Comparison of ENCODE assay signal across 28 cellular contexts in genomic region chr2:76461431-76461830, GRCh38.
"Had no signal": no experiment of that assay in that cellular context is flagged by ENCODE, and none has a peak within 500 bp of the region (broad histone marks: within the 10 kb centered on the region; RNA-seq: fewer than 3 reads in every experiment).

No MANE protein-coding gene starts in this region.

- DNase-seq: activated effector memory CD4-positive, alpha-beta T cell treated with anti-CD3 and anti-CD28 coated beads, Interleukin-2, amount 50 U/mL, for 16 hours; activated effector memory CD4-positive, alpha-beta T cell treated with Interleukin-2 at 50 U/mL for 16 hours; activated gamma-delta T cell; activated gamma-delta T cell treated with Interleukin-2 at 50 U/mL for 16 hours; activated naive CD4-positive, alpha-beta T cell; activated naive CD4-positive, alpha-beta T cell treated with anti-CD3 and anti-CD28 coated beads for 36 hours; activated naive CD4-positive, alpha-beta T cell treated with anti-CD3 and anti-CD28 coated beads, Interleukin-2, amount 10 ng/mL, durations not matched to agents 7 days and 5 days; activated naive CD4-positive, alpha-beta T cell treated with anti-CD3 and anti-CD28 coated beads, Interleukin-2, amount 50 U/mL, for 16 hours; activated naive CD4-positive, alpha-beta T cell treated with Interleukin-2 at 50 U/mL for 16 hours; activated naive CD8-positive, alpha-beta T cell treated with anti-CD3 and anti-CD28 coated beads for 36 hours; activated naive CD8-positive, alpha-beta T cell treated with anti-CD3 and anti-CD28 coated beads, Interleukin-2, amount 10 ng/mL, durations not matched to agents 7 days and 5 days; activated naive CD8-positive, alpha-beta T cell treated with anti-CD3 and anti-CD28 coated beads, Interleukin-2, amount 50 U/mL, for 24 hours; activated T-cell treated with anti-CD3 and anti-CD28 coated beads, Interleukin-2, amount 50 U/mL, for 1 hour; activated T-cell treated with anti-CD3 and anti-CD28 coated beads, Interleukin-2, amount 50 U/mL, for 24 hours; activated T-cell treated with anti-CD3 and anti-CD28 coated beads, Interleukin-2, amount 50 U/mL, for 4 hours; activated T-cell treated with anti-CD3 and anti-CD28 coated beads, Interleukin-2, amount 50 U/mL, for 48 hours; activated T-cell treated with anti-CD3 and anti-CD28 coated beads, Interleukin-2, amount 50 U/mL, for 72 hours; adrenal gland; amniotic stem cell; amygdala; anterior cingulate cortex; aorta; body of pancreas; brain microvascular endothelial cell; central memory CD4-positive, alpha-beta T cell; cerebellar nuclear complex had no signal

- ATAC-seq: activated naive CD4-positive, alpha-beta T cell treated with anti-CD3 and anti-CD28 coated beads, Interleukin-2, amount 50 U/mL, for 72 hours; activated naive CD8-positive, alpha-beta T cell treated with anti-CD3 and anti-CD28 coated beads, Interleukin-2, amount 50 U/mL, for 24 hours; activated T-cell treated with anti-CD3 and anti-CD28 coated beads, Interleukin-2, amount 50 U/mL, for 4 hours; activated T-cell treated with anti-CD3 and anti-CD28 coated beads, Interleukin-2, amount 50 U/mL, for 72 hours; activated T-helper 17 cell treated with anti-CD3 and anti-CD28 coated beads, Interleukin-2, amount 50 U/mL, for 72 hours; body of pancreas had no signal
